1 cellular context compared by ENCODE assay signal in genomic region chr1:222829868-222830267, GRCh38.
A peak's percentile ranks its signal among the peaks of the same experiment; 100 is the strongest.
TF ChIP-seq lines count a peak whose summit lies in the region.

No MANE protein-coding gene starts in this region.

TF ChIP-seq in SK-N-SH, 30 proteins besides CTCF, POLR2A, EP300 and RAD21 (continued from another document):
- TF ChIP-seq TEAD4 (IDR thresholded peaks at IDR 0.05; ENCODE audit: borderline replicate concordance, insufficient read depth): 0 out of 2 replicates have a peak, but pooled peaks have one; percentile 35
